8 cellular contexts compared by ENCODE assay signal in the genomic region with DNA sequence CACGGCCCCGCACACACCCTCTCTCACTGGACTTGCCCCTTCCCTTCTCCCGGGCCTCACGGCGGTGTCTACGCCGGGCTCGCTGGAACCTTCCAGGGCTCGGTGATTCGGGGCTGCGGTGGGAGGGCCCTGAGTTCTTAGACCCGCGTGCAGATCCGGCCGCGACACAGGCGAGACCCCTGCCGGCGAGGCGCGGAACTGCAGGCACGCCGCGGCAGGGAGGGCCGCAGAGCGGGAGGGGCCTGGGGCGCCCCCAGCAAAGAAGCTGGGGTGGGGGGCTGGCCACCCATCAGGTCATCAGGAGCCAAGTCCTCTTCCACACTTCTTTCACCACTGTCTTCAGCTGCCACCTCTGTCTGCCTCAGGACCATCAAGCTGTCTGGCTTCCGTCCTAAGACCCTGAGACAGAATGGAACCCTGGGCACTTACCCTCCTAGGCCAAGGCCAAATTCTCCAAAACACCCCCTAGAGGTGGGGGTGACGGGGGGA.
DNase-seq lines count a peak whose midpoint lies in the region; ATAC-seq and TF ChIP-seq lines count a peak whose summit lies in the region.

No MANE protein-coding gene starts in this region.

- H3K4me1 Mint-ChIP-seq in activated CD4-positive, alpha-beta memory T cell treated with anti-CD3 and anti-CD28 coated beads for 36 hours (ENCODE audit: low read depth), result peaks cover 4% of the 10 kb centered on the region

- no peak overlapping the region for H3K4me3 Mint-ChIP-seq in activated CD4-positive, alpha-beta memory T cell treated with anti-CD3 and anti-CD28 coated beads for 36 hours

- TF ChIP-seq CTCF in GM12865 (IDR thresholded peaks at IDR 0.05; ENCODE audit: insufficient read depth, low read depth, low read length, missing control alignments), result peak; percentile 97

- intact Hi-C loops in activated CD4-positive, alpha-beta memory T cell treated with anti-CD3 and anti-CD28 coated beads for 36 hours (cut with micrococcal nuclease), result loop anchor here (1.0 to 10.0 kb wide), 3 partner anchors 342 to 774 kb away; no protein-coding TSS in a partner anchor

- H3K27ac Mint-ChIP-seq in activated CD4-positive, alpha-beta memory T cell treated with anti-CD3 and anti-CD28 coated beads for 36 hours, result no peak overlapping the region

- POLR2A ChIA-PET in activated CD4-positive, alpha-beta memory T cell treated with anti-CD3 and anti-CD28 coated beads for 36 hours (lab: Charles Lee), result no interaction called here

- H3K36me3 Mint-ChIP-seq in activated CD4-positive, alpha-beta memory T cell treated with anti-CD3 and anti-CD28 coated beads for 36 hours, result no peaks in the 10 kb centered on the region

- no peaks in the 10 kb centered on the region for H3K9me3 Mint-ChIP-seq in activated CD4-positive, alpha-beta memory T cell treated with anti-CD3 and anti-CD28 coated beads for 36 hours

- CTCF ChIA-PET in activated CD4-positive, alpha-beta memory T cell treated with anti-CD3 and anti-CD28 coated beads for 36 hours (lab: Charles Lee), result interaction anchor here (0.6 to 6.0 kb wide), 27 partner anchors 9 to 478 kb away, joined by 3 to 64 read pairs (median 5); partner anchors contain the start of gene LSG1

- ATAC-seq in HG02852 (IDR thresholded peaks at IDR 0.05; ENCODE audit: unreplicated experiment), result peak; percentile 74
- ATAC-seq in GM21723 (IDR thresholded peaks at IDR 0.05; ENCODE audit: unreplicated experiment), result no peak

- no peak overlapping the region for H3K4me3 ChIP-seq in GM12865 (ENCODE audit: low read depth, low read length)

- DNase-seq in GM12865 (ENCODE audit: low read depth) (peak; percentile 69), NCI-H460 (ENCODE audit: extremely low read depth, low read depth) (peak; percentile 5), dermis blood vessel endothelial cell (peak; percentile 89), medulla oblongata (ENCODE audit: extremely low spot score) (peak; percentile 58)
- peak; percentile 71 for DNase-seq in activated CD4-positive, alpha-beta memory T cell treated with anti-CD3 and anti-CD28 coated beads for 36 hours
- DNase-seq in stimulated activated CD8-positive, alpha-beta memory T cell treated with anti-CD3 and anti-CD28 coated beads, Interleukin-15, amount 100 ng/mL, for 24 hours (ENCODE audit: low read depth), result peak; percentile 60

- H3K27me3 Mint-ChIP-seq in activated CD4-positive, alpha-beta memory T cell treated with anti-CD3 and anti-CD28 coated beads for 36 hours, result no peaks in the 10 kb centered on the region

Comparison
In these comparisons a context has a peak if more than half of its experiments do, and no peak if none do; other contexts are left out.
1. DNase-seq: peak in every context shown above with its lines; median percentile 89 in dermis blood vessel endothelial cell; 71 in activated CD4-positive, alpha-beta memory T cell treated with anti-CD3 and anti-CD28 coated beads for 36 hours; 69 in GM12865; 60 in stimulated activated CD8-positive, alpha-beta memory T cell treated with anti-CD3 and anti-CD28 coated beads, Interleukin-15, amount 100 ng/mL, for 24 hours; 58 in medulla oblongata; 5 in NCI-H460.